7 cellular contexts compared by ENCODE assay signal in the genomic region with DNA sequence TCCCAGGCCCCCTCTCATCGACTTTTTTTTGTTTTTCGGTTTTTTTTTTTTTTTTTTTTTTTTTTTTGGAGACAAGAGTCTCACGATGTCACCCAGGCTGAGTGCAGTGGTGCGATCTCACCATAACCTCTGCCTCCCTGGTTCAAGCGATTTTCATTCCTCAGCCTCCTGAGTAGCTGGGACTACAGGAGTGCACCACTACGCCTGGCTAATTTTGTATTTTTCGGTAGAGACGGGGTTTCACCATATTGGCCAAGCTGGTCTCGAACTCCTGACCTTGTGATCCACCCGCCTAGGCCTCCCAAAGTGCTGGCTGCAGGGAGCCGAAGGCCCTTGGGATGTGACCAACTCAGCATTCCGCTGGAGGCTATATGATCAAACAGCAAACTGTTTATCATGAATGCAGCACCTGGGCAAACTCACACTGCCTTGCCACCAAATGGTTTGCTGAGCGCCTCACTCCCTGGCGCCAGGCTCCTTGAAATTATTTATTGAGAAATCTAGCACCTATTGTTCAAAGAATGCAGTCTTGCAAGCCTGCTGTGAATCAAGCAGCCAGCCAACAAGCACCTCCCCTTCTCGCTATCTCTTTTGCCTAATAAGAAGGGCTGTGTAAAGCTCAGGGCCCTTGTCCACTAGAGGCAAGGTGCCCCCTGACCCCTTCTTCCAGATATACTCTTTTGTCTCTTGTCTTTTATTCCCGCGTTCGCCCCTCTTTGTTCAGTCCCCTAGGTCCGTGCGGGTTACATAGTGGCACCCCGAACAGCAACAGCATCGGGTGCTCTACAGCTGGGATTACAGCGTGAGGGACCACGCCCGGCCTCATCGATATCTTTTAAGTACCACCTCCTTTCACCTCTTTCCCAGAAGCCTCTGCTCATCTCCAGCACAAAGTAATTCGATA. TPM values are rescaled to one million over a fixed set of nuclear protein-coding genes. Genes with fewer than 3 reads are reported as not detected.
DNase-seq lines count a peak whose midpoint lies in the region; ATAC-seq and TF ChIP-seq lines count a peak whose summit lies in the region.

No MANE protein-coding gene starts in this region.

- H3K4me2 ChIP-seq in KMS-11, result peak overlapping the region; percentile 79; the same call in 1 of the 2 replicates

- TF ChIP-seq CTCF in KMS-11 (conservative IDR thresholded peaks at IDR 0.05; ENCODE audit: low read depth, low read length), result no peak

- H3K27ac ChIP-seq in KMS-11, result no peak overlapping the region
- H3K27ac ChIP-seq in skeletal muscle tissue (ENCODE audit: low read depth, low read length), result peak overlapping the region; percentile 77

- no peaks in the 10 kb centered on the region for H3K27me3 ChIP-seq in KMS-11 (ENCODE audit: insufficient read depth, low read depth)
- H3K27me3 ChIP-seq in skeletal muscle tissue (ENCODE audit: control insufficient read depth in 3 of 3, insufficient read depth in 3 of 3, low read length in 3 of 3), result no peaks in the 10 kb centered on the region

- H3K9me3 Mint-ChIP-seq in activated T-helper 1 cell treated with anti-CD3 and anti-CD28 coated beads, Interleukin-12 subunit alpha, Interleukin-12 subunit beta, Interleukin-2, Interleukin-4 antibody, amounts not matched to agents 30 ng/mL and 10 ng/mL and 1 ng/mL, durations not matched to agents 14 hours and 24 hours and 36 hours, result no peaks in the 10 kb centered on the region

- no peaks in the 10 kb centered on the region for H3K27me3 Mint-ChIP-seq in activated T-helper 1 cell treated with anti-CD3 and anti-CD28 coated beads, Interleukin-12 subunit alpha, Interleukin-12 subunit beta, Interleukin-2, Interleukin-4 antibody, amounts not matched to agents 30 ng/mL and 10 ng/mL and 1 ng/mL, durations not matched to agents 14 hours and 24 hours and 36 hours (ENCODE audit: insufficient read depth)

- H3K79me2 ChIP-seq in KMS-11 (ENCODE audit: insufficient read depth, low read depth), result no peaks in the 10 kb centered on the region

- intact Hi-C loops in activated T-helper 1 cell treated with anti-CD3 and anti-CD28 coated beads, Interleukin-12 subunit alpha, Interleukin-12 subunit beta, Interleukin-2, Interleukin-4 antibody, amounts not matched to agents 30 ng/mL and 10 ng/mL and 1 ng/mL, durations not matched to agents 14 hours and 24 hours and 36 hours (cut with micrococcal nuclease), result loop anchor here (1.0 kb wide), 3 partner anchors 26 to 146 kb away; no protein-coding TSS in a partner anchor
- intact Hi-C loops in left ventricle myocardium superior (cut with micrococcal nuclease), result no loop called here

- no peaks in the 10 kb centered on the region for H4K20me1 ChIP-seq in KMS-11 (ENCODE audit: insufficient read depth)

- peak overlapping the region; percentile 92 for H3K4me3 Mint-ChIP-seq in activated T-helper 1 cell treated with anti-CD3 and anti-CD28 coated beads, Interleukin-12 subunit alpha, Interleukin-12 subunit beta, Interleukin-2, Interleukin-4 antibody, amounts not matched to agents 30 ng/mL and 10 ng/mL and 1 ng/mL, durations not matched to agents 14 hours and 24 hours and 36 hours

- H2AFZ ChIP-seq in KMS-11 (ENCODE audit: low read depth), result no peak overlapping the region

- H3K36me3 Mint-ChIP-seq in activated T-helper 1 cell treated with anti-CD3 and anti-CD28 coated beads, Interleukin-12 subunit alpha, Interleukin-12 subunit beta, Interleukin-2, Interleukin-4 antibody, amounts not matched to agents 30 ng/mL and 10 ng/mL and 1 ng/mL, durations not matched to agents 14 hours and 24 hours and 36 hours (ENCODE audit: low read depth), result peaks cover 21% of the 10 kb centered on the region

- H3K4me3 ChIP-seq in KMS-11 (IDR thresholded peaks at IDR 0.05; ENCODE audit: insufficient read depth, low read depth, low read length), result no peak overlapping the region
- peak overlapping the region; percentile 91 to 98 (median 95) for H3K4me3 ChIP-seq in skeletal muscle tissue (ENCODE audit: low read length in 3 of 3)

- H3K4me1 Mint-ChIP-seq in activated T-helper 1 cell treated with anti-CD3 and anti-CD28 coated beads, Interleukin-12 subunit alpha, Interleukin-12 subunit beta, Interleukin-2, Interleukin-4 antibody, amounts not matched to agents 30 ng/mL and 10 ng/mL and 1 ng/mL, durations not matched to agents 14 hours and 24 hours and 36 hours (ENCODE audit: low read depth), result peaks cover 53% of the 10 kb centered on the region

- H3K9me3 ChIP-seq in skeletal muscle tissue (ENCODE audit: control insufficient read depth in 3 of 3, low read length in 3 of 3), result no peaks in the 10 kb centered on the region

- H3K36me3 ChIP-seq in KMS-11 (ENCODE audit: insufficient read depth) (no peaks in the 10 kb centered on the region), skeletal muscle tissue (ENCODE audit: control insufficient read depth in 3 of 3, insufficient read depth in 3 of 3, low read length in 3 of 3) (no peaks in the 10 kb centered on the region)

- H3K9ac ChIP-seq in KMS-11, result no peak overlapping the region
- H3K9ac ChIP-seq in skeletal muscle tissue (ENCODE audit: low read depth in 1 of 3, low read length in 3 of 3), result peak overlapping the region; percentile 80 to 92 (median 84)

- H3K27ac Mint-ChIP-seq in activated T-helper 1 cell treated with anti-CD3 and anti-CD28 coated beads, Interleukin-12 subunit alpha, Interleukin-12 subunit beta, Interleukin-2, Interleukin-4 antibody, amounts not matched to agents 30 ng/mL and 10 ng/mL and 1 ng/mL, durations not matched to agents 14 hours and 24 hours and 36 hours, result peak overlapping the region; percentile 86

- ATAC-seq in GM19328 (IDR thresholded peaks at IDR 0.05; ENCODE audit: unreplicated experiment) (peak; percentile 16), left ventricle myocardium superior (peak; percentile 3), HG03520 (IDR thresholded peaks at IDR 0.05; ENCODE audit: unreplicated experiment) (no peak)

- DNase-seq in activated T-helper 1 cell treated with anti-CD3 and anti-CD28 coated beads, Interleukin-12 subunit alpha, Interleukin-12 subunit beta, Interleukin-2, Interleukin-4 antibody, amounts not matched to agents 30 ng/mL and 10 ng/mL and 1 ng/mL, durations not matched to agents 14 hours and 24 hours and 36 hours (ENCODE audit: low spot score), result no peak
- DNase-seq in left ventricle myocardium superior, result no peak
- no peak for DNase-seq in dedifferentiated amniotic fluid mesenchymal stem cell (ENCODE audit: extremely low spot score)

- H3K4me1 ChIP-seq in KMS-11 (ENCODE audit: low read depth, poor library complexity, severe bottlenecking) (peaks cover 14% of the 10 kb centered on the region), skeletal muscle tissue (ENCODE audit: control insufficient read depth in 3 of 3, insufficient read depth in 3 of 3, low read length in 3 of 3) (peaks cover 19 to 28% (median 28%) of the 10 kb centered on the region in 3 donors)

RNA-seq across cellular contexts. Expression of a gene that starts 1.2 kb away (rescaled TPM):
- total RNA-seq in activated T-helper 1 cell treated with anti-CD3 and anti-CD28 coated beads, Interleukin-12 subunit alpha, Interleukin-12 subunit beta, Interleukin-2, Interleukin-4 antibody, amounts not matched to agents 30 ng/mL and 10 ng/mL and 1 ng/mL, durations not matched to agents 14 hours and 24 hours and 36 hours, result 6.1 and 6.5 TPM in 2 replicates
- total RNA-seq in left ventricle myocardium superior, result 4.5 TPM
- total RNA-seq in skeletal muscle tissue, result 9.4 TPM

RNA-seq across cellular contexts. Expression of a gene that starts 27.3 kb away (rescaled TPM):
- 8.7 and 11.0 TPM in 2 replicates for total RNA-seq in activated T-helper 1 cell treated with anti-CD3 and anti-CD28 coated beads, Interleukin-12 subunit alpha, Interleukin-12 subunit beta, Interleukin-2, Interleukin-4 antibody, amounts not matched to agents 30 ng/mL and 10 ng/mL and 1 ng/mL, durations not matched to agents 14 hours and 24 hours and 36 hours
- total RNA-seq in left ventricle myocardium superior, result 19.1 TPM
- total RNA-seq in skeletal muscle tissue, result 3.1 TPM

RNA-seq across cellular contexts. Expression of a gene that starts 27.6 kb away (rescaled TPM):
- total RNA-seq in activated T-helper 1 cell treated with anti-CD3 and anti-CD28 coated beads, Interleukin-12 subunit alpha, Interleukin-12 subunit beta, Interleukin-2, Interleukin-4 antibody, amounts not matched to agents 30 ng/mL and 10 ng/mL and 1 ng/mL, durations not matched to agents 14 hours and 24 hours and 36 hours, result 14.8 and 15.1 TPM in 2 replicates
- total RNA-seq in left ventricle myocardium superior (9.4 TPM), skeletal muscle tissue (15.1 TPM)

RNA-seq across cellular contexts. Expression of a gene that starts 48.1 kb away (rescaled TPM):
- 46.3 and 48.2 TPM in 2 replicates for total RNA-seq in activated T-helper 1 cell treated with anti-CD3 and anti-CD28 coated beads, Interleukin-12 subunit alpha, Interleukin-12 subunit beta, Interleukin-2, Interleukin-4 antibody, amounts not matched to agents 30 ng/mL and 10 ng/mL and 1 ng/mL, durations not matched to agents 14 hours and 24 hours and 36 hours
- total RNA-seq in left ventricle myocardium superior (180 TPM), skeletal muscle tissue (37.6 TPM)
